In genomic region chr9:128101231-128101641, GRCh38 we compare ENCODE assay signal across 1 cellular context.
A peak's percentile ranks its signal among the peaks of the same experiment; 100 is the strongest.
TF ChIP-seq lines count a peak whose summit lies in the region.

No MANE protein-coding gene starts in this region.

TF ChIP-seq in HepG2, 621 proteins besides CTCF, POLR2A, EP300 and RAD21:
- no peak for TF ChIP-seq PRPF4 (IDR thresholded peaks at IDR 0.05; ENCODE audit: low read depth, low read length, poor library complexity, severe bottlenecking)
- TF ChIP-seq SAP130 (CRISPR knock-in tag; IDR thresholded peaks at IDR 0.05; ENCODE audit: low read depth) = peak; percentile 48
- 0 out of 2 replicates have a peak, but pooled peaks have one; percentile 36 for TF ChIP-seq ERF (CRISPR knock-in tag; IDR thresholded peaks at IDR 0.05)
- TF ChIP-seq ARNTL (CRISPR knock-in tag; IDR thresholded peaks at IDR 0.05) = 0 out of 2 replicates have a peak, but pooled peaks have one; percentile 44
- peak; percentile 43; the same call in 1 of the 2 replicates for TF ChIP-seq HNF4A (CRISPR knock-in tag; IDR thresholded peaks at IDR 0.05)
- TF ChIP-seq, protein P1, sequence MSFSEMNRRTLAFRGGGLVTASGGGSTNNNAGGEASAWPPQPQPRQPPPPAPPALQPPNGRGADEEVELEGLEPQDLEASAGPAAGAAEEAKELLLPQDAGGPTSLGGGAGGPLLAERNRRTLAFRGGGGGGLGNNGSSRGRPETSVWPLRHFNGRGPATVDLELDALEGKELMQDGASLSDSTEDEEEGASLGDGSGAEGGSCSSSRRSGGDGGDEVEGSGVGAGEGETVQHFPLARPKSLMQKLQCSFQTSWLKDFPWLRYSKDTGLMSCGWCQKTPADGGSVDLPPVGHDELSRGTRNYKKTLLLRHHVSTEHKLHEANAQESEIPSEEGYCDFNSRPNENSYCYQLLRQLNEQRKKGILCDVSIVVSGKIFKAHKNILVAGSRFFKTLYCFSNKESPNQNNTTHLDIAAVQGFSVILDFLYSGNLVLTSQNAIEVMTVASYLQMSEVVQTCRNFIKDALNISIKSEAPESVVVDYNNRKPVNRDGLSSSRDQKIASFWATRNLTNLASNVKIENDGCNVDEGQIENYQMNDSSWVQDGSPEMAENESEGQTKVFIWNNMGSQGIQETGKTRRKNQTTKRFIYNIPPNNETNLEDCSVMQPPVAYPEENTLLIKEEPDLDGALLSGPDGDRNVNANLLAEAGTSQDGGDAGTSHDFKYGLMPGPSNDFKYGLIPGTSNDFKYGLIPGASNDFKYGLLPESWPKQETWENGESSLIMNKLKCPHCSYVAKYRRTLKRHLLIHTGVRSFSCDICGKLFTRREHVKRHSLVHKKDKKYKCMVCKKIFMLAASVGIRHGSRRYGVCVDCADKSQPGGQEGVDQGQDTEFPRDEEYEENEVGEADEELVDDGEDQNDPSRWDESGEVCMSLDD (CRISPR knock-in tag; IDR thresholded peaks at IDR 0.05; ENCODE audit: borderline replicate concordance) = no peak
- no peak for TF ChIP-seq ETV5 (CRISPR knock-in tag; IDR thresholded peaks at IDR 0.05; ENCODE audit: borderline replicate concordance)
- peak; percentile 46; the same call in 1 of the 2 replicates for TF ChIP-seq THRA (CRISPR knock-in tag; IDR thresholded peaks at IDR 0.05; ENCODE audit: borderline replicate concordance)
- peak; percentile 80 for TF ChIP-seq RARA (CRISPR knock-in tag; IDR thresholded peaks at IDR 0.05)
- peak; percentile 52; the same call in 1 of the 2 replicates for TF ChIP-seq NCOR1 (IDR thresholded peaks at IDR 0.05; ENCODE audit: borderline replicate concordance, low read length)
- TF ChIP-seq RBM22 (optimal IDR thresholded peaks at IDR 0.05; ENCODE audit: low read length) = peak; percentile 78
- TF ChIP-seq SKI (IDR thresholded peaks at IDR 0.05; ENCODE audit: partially characterized antibody) = peak; percentile 70
- TF ChIP-seq NR2F6 (IDR thresholded peaks at IDR 0.05) = peak; percentile 36; the same call in 1 of the 2 replicates
- TF ChIP-seq NR2F6 (CRISPR knock-in tag; IDR thresholded peaks at IDR 0.05) = no peak
- TF ChIP-seq RAD51 (IDR thresholded peaks at IDR 0.05; ENCODE audit: borderline replicate concordance) = no peak
- TF ChIP-seq, protein P2, sequence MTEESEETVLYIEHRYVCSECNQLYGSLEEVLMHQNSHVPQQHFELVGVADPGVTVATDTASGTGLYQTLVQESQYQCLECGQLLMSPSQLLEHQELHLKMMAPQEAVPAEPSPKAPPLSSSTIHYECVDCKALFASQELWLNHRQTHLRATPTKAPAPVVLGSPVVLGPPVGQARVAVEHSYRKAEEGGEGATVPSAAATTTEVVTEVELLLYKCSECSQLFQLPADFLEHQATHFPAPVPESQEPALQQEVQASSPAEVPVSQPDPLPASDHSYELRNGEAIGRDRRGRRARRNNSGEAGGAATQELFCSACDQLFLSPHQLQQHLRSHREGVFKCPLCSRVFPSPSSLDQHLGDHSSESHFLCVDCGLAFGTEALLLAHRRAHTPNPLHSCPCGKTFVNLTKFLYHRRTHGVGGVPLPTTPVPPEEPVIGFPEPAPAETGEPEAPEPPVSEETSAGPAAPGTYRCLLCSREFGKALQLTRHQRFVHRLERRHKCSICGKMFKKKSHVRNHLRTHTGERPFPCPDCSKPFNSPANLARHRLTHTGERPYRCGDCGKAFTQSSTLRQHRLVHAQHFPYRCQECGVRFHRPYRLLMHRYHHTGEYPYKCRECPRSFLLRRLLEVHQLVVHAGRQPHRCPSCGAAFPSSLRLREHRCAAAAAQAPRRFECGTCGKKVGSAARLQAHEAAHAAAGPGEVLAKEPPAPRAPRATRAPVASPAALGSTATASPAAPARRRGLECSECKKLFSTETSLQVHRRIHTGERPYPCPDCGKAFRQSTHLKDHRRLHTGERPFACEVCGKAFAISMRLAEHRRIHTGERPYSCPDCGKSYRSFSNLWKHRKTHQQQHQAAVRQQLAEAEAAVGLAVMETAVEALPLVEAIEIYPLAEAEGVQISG (CRISPR knock-in tag; IDR thresholded peaks at IDR 0.05) = 0 out of 2 replicates have a peak, but pooled peaks have one; percentile 16
- TF ChIP-seq, protein P3, sequence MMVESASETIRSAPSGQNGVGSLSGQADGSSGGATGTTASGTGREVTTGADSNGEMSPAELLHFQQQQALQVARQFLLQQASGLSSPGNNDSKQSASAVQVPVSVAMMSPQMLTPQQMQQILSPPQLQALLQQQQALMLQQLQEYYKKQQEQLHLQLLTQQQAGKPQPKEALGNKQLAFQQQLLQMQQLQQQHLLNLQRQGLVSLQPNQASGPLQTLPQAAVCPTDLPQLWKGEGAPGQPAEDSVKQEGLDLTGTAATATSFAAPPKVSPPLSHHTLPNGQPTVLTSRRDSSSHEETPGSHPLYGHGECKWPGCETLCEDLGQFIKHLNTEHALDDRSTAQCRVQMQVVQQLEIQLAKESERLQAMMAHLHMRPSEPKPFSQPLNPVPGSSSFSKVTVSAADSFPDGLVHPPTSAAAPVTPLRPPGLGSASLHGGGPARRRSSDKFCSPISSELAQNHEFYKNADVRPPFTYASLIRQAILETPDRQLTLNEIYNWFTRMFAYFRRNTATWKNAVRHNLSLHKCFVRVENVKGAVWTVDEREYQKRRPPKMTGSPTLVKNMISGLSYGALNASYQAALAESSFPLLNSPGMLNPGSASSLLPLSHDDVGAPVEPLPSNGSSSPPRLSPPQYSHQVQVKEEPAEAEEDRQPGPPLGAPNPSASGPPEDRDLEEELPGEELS (CRISPR knock-in tag; IDR thresholded peaks at IDR 0.05) = 0 out of 2 replicates have a peak, but pooled peaks have one; percentile 16
- TF ChIP-seq SP140L (CRISPR knock-in tag; IDR thresholded peaks at IDR 0.05; ENCODE audit: borderline replicate concordance) = no peak
- no peak for TF ChIP-seq ZBTB3 (CRISPR knock-in tag; IDR thresholded peaks at IDR 0.05; ENCODE audit: borderline replicate concordance, low read depth)
- TF ChIP-seq ZBTB7B (CRISPR knock-in tag; IDR thresholded peaks at IDR 0.05) = no peak
- TF ChIP-seq, protein P4, sequence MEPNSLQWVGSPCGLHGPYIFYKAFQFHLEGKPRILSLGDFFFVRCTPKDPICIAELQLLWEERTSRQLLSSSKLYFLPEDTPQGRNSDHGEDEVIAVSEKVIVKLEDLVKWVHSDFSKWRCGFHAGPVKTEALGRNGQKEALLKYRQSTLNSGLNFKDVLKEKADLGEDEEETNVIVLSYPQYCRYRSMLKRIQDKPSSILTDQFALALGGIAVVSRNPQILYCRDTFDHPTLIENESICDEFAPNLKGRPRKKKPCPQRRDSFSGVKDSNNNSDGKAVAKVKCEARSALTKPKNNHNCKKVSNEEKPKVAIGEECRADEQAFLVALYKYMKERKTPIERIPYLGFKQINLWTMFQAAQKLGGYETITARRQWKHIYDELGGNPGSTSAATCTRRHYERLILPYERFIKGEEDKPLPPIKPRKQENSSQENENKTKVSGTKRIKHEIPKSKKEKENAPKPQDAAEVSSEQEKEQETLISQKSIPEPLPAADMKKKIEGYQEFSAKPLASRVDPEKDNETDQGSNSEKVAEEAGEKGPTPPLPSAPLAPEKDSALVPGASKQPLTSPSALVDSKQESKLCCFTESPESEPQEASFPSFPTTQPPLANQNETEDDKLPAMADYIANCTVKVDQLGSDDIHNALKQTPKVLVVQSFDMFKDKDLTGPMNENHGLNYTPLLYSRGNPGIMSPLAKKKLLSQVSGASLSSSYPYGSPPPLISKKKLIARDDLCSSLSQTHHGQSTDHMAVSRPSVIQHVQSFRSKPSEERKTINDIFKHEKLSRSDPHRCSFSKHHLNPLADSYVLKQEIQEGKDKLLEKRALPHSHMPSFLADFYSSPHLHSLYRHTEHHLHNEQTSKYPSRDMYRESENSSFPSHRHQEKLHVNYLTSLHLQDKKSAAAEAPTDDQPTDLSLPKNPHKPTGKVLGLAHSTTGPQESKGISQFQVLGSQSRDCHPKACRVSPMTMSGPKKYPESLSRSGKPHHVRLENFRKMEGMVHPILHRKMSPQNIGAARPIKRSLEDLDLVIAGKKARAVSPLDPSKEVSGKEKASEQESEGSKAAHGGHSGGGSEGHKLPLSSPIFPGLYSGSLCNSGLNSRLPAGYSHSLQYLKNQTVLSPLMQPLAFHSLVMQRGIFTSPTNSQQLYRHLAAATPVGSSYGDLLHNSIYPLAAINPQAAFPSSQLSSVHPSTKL (CRISPR knock-in tag; IDR thresholded peaks at IDR 0.05) = 0 out of 2 replicates have a peak, but pooled peaks have one; percentile 31
- TF ChIP-seq, protein P5, sequence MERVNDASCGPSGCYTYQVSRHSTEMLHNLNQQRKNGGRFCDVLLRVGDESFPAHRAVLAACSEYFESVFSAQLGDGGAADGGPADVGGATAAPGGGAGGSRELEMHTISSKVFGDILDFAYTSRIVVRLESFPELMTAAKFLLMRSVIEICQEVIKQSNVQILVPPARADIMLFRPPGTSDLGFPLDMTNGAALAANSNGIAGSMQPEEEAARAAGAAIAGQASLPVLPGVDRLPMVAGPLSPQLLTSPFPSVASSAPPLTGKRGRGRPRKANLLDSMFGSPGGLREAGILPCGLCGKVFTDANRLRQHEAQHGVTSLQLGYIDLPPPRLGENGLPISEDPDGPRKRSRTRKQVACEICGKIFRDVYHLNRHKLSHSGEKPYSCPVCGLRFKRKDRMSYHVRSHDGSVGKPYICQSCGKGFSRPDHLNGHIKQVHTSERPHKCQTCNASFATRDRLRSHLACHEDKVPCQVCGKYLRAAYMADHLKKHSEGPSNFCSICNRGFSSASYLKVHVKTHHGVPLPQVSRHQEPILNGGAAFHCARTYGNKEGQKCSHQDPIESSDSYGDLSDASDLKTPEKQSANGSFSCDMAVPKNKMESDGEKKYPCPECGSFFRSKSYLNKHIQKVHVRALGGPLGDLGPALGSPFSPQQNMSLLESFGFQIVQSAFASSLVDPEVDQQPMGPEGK (CRISPR knock-in tag; IDR thresholded peaks at IDR 0.05) = peak; percentile 59
- 0 out of 3 replicates have a peak, but pooled peaks have one; percentile 8 for TF ChIP-seq MXI1 (IDR thresholded peaks at IDR 0.05; ENCODE audit: borderline replicate concordance, low read depth, low read length)
- peak; percentile 44; the same call in 1 of the 2 replicates for TF ChIP-seq BCL6 (CRISPR knock-in tag; IDR thresholded peaks at IDR 0.05)
- no peak for TF ChIP-seq GRHL1 (CRISPR knock-in tag; conservative IDR thresholded peaks at IDR 0.05)
- no peak for TF ChIP-seq NKX3-1 (CRISPR knock-in tag; IDR thresholded peaks at IDR 0.05)
- TF ChIP-seq ZFX (CRISPR knock-in tag; IDR thresholded peaks at IDR 0.05; ENCODE audit: low read depth) = 0 out of 2 replicates have a peak, but pooled peaks have one; percentile 15
- peak; percentile 48; the same call in 1 of the 2 replicates for TF ChIP-seq RXRA (CRISPR knock-in tag; IDR thresholded peaks at IDR 0.05)
- TF ChIP-seq, protein P6, sequence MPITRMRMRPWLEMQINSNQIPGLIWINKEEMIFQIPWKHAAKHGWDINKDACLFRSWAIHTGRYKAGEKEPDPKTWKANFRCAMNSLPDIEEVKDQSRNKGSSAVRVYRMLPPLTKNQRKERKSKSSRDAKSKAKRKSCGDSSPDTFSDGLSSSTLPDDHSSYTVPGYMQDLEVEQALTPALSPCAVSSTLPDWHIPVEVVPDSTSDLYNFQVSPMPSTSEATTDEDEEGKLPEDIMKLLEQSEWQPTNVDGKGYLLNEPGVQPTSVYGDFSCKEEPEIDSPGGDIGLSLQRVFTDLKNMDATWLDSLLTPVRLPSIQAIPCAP (CRISPR knock-in tag; IDR thresholded peaks at IDR 0.05; ENCODE audit: low read depth) = no peak
- peak; percentile 43 for TF ChIP-seq TBL1XR1 (IDR thresholded peaks at IDR 0.05; ENCODE audit: borderline replicate concordance, low read length, partially characterized antibody)
- TF ChIP-seq HOXA3 (CRISPR knock-in tag; IDR thresholded peaks at IDR 0.05) = peak; percentile 27; the same call in 1 of the 2 replicates
